In the genomic region with DNA sequence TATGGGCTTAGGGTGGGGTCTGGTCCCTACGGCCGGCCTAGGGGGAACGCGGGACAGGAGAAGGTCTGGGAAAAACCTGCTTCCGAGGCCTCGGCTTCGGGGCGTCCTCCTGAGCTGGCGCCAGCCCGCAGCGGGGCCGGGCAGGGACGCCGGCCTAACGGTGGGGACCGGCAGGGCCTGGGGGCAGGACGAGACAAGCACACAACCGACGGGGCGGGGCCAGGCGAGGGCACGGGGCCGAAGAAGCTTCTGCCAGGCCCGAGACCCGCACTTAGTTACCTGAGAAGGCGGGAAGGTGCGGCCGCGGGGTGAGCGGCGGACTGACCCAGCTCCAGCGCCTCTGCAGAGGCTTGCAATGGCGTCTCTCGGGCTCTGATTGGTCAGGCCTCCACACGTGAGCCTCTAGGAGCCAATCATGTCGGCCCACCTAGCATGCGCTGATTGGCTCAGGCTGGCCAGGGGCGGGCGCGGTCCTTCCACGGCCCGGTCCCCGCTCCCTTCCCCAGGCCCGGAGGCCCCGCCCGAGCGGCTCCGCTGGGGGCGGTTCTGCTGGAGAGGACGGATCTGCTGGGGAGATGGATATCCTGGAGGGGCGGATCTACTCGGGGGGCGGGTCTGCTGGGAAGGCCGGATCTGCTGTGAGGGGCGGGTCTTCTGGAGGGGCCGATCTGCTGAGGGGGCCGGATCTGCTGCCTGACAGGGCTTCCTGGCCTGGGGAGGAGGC, we compare ENCODE assay signal across 1 cellular context.
A peak's percentile ranks its signal among the peaks of the same experiment; 100 is the strongest.
TF ChIP-seq lines count a peak whose summit lies in the region.

No MANE protein-coding gene starts in this region.

TF ChIP-seq in HepG2, 621 proteins besides CTCF, POLR2A, EP300 and RAD21 (continued from another document and continues in another):
- TF ChIP-seq, protein P1, sequence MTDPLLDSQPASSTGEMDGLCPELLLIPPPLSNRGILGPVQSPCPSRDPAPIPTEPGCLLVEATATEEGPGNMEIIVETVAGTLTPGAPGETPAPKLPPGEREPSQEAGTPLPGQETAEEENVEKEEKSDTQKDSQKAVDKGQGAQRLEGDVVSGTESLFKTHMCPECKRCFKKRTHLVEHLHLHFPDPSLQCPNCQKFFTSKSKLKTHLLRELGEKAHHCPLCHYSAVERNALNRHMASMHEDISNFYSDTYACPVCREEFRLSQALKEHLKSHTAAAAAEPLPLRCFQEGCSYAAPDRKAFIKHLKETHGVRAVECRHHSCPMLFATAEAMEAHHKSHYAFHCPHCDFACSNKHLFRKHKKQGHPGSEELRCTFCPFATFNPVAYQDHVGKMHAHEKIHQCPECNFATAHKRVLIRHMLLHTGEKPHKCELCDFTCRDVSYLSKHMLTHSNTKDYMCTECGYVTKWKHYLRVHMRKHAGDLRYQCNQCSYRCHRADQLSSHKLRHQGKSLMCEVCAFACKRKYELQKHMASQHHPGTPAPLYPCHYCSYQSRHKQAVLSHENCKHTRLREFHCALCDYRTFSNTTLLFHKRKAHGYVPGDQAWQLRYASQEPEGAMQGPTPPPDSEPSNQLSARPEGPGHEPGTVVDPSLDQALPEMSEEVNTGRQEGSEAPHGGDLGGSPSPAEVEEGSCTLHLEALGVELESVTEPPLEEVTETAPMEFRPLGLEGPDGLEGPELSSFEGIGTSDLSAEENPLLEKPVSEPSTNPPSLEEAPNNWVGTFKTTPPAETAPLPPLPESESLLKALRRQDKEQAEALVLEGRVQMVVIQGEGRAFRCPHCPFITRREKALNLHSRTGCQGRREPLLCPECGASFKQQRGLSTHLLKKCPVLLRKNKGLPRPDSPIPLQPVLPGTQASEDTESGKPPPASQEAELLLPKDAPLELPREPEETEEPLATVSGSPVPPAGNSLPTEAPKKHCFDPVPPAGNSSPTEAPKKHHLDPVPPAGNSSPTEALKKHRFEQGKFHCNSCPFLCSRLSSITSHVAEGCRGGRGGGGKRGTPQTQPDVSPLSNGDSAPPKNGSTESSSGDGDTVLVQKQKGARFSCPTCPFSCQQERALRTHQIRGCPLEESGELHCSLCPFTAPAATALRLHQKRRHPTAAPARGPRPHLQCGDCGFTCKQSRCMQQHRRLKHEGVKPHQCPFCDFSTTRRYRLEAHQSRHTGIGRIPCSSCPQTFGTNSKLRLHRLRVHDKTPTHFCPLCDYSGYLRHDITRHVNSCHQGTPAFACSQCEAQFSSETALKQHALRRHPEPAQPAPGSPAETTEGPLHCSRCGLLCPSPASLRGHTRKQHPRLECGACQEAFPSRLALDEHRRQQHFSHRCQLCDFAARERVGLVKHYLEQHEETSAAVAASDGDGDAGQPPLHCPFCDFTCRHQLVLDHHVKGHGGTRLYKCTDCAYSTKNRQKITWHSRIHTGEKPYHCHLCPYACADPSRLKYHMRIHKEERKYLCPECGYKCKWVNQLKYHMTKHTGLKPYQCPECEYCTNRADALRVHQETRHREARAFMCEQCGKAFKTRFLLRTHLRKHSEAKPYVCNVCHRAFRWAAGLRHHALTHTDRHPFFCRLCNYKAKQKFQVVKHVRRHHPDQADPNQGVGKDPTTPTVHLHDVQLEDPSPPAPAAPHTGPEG (CRISPR knock-in tag; IDR thresholded peaks at IDR 0.05): no peak
- TF ChIP-seq KMT2A (CRISPR knock-in tag; IDR thresholded peaks at IDR 0.05): peak; percentile 50; the same call in 1 of the 2 replicates
- TF ChIP-seq, protein P2, sequence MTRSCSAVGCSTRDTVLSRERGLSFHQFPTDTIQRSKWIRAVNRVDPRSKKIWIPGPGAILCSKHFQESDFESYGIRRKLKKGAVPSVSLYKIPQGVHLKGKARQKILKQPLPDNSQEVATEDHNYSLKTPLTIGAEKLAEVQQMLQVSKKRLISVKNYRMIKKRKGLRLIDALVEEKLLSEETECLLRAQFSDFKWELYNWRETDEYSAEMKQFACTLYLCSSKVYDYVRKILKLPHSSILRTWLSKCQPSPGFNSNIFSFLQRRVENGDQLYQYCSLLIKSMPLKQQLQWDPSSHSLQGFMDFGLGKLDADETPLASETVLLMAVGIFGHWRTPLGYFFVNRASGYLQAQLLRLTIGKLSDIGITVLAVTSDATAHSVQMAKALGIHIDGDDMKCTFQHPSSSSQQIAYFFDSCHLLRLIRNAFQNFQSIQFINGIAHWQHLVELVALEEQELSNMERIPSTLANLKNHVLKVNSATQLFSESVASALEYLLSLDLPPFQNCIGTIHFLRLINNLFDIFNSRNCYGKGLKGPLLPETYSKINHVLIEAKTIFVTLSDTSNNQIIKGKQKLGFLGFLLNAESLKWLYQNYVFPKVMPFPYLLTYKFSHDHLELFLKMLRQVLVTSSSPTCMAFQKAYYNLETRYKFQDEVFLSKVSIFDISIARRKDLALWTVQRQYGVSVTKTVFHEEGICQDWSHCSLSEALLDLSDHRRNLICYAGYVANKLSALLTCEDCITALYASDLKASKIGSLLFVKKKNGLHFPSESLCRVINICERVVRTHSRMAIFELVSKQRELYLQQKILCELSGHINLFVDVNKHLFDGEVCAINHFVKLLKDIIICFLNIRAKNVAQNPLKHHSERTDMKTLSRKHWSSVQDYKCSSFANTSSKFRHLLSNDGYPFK (CRISPR knock-in tag; IDR thresholded peaks at IDR 0.05; ENCODE audit: borderline replicate concordance): no peak
- TF ChIP-seq, protein P3, sequence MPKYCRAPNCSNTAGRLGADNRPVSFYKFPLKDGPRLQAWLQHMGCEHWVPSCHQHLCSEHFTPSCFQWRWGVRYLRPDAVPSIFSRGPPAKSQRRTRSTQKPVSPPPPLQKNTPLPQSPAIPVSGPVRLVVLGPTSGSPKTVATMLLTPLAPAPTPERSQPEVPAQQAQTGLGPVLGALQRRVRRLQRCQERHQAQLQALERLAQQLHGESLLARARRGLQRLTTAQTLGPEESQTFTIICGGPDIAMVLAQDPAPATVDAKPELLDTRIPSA (CRISPR knock-in tag; IDR thresholded peaks at IDR 0.05; ENCODE audit: borderline replicate concordance): peak; percentile 58; the same call in 1 of the 2 replicates
- TF ChIP-seq CENPX (CRISPR knock-in tag; IDR thresholded peaks at IDR 0.05): no peak
- no peak for TF ChIP-seq ZNF780A (CRISPR knock-in tag; IDR thresholded peaks at IDR 0.05)
- TF ChIP-seq STAT5B (CRISPR knock-in tag; IDR thresholded peaks at IDR 0.05): no peak
- no peak for TF ChIP-seq RCOR2 (CRISPR knock-in tag; IDR thresholded peaks at IDR 0.05)
- peak; percentile 85 for TF ChIP-seq AGO2 (optimal IDR thresholded peaks at IDR 0.05; ENCODE audit: low read depth, low read length)
- no peak for TF ChIP-seq CHD4 (IDR thresholded peaks at IDR 0.05; ENCODE audit: borderline replicate concordance, low read length)
- no peak for TF ChIP-seq TBP (CRISPR knock-in tag; IDR thresholded peaks at IDR 0.05)
- no peak for TF ChIP-seq STAG1 (CRISPR knock-in tag; IDR thresholded peaks at IDR 0.05)
- TF ChIP-seq ZSCAN20 (CRISPR knock-in tag; IDR thresholded peaks at IDR 0.05; ENCODE audit: borderline replicate concordance): peak; percentile 55; the same call in 1 of the 2 replicates
- no peak for TF ChIP-seq ZNF556 (CRISPR knock-in tag; IDR thresholded peaks at IDR 0.05; ENCODE audit: borderline replicate concordance)
- TF ChIP-seq ZNF777 (CRISPR knock-in tag; IDR thresholded peaks at IDR 0.05): peak; percentile 16; the same call in 1 of the 2 replicates
- TF ChIP-seq ARID2 (CRISPR knock-in tag; IDR thresholded peaks at IDR 0.05; ENCODE audit: borderline replicate concordance): no peak
- TF ChIP-seq ZNF160 (CRISPR knock-in tag; IDR thresholded peaks at IDR 0.05): no peak
- peak; percentile 23; the same call in 1 of the 2 replicates for TF ChIP-seq ZNF703 (CRISPR knock-in tag; IDR thresholded peaks at IDR 0.05; ENCODE audit: borderline replicate concordance)
- TF ChIP-seq PHF21A (CRISPR knock-in tag; IDR thresholded peaks at IDR 0.05): peak; percentile 65
- TF ChIP-seq, protein P4, sequence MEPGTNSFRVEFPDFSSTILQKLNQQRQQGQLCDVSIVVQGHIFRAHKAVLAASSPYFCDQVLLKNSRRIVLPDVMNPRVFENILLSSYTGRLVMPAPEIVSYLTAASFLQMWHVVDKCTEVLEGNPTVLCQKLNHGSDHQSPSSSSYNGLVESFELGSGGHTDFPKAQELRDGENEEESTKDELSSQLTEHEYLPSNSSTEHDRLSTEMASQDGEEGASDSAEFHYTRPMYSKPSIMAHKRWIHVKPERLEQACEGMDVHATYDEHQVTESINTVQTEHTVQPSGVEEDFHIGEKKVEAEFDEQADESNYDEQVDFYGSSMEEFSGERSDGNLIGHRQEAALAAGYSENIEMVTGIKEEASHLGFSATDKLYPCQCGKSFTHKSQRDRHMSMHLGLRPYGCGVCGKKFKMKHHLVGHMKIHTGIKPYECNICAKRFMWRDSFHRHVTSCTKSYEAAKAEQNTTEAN (CRISPR knock-in tag; conservative IDR thresholded peaks at IDR 0.05): no peak
- no peak for TF ChIP-seq ATM (IDR thresholded peaks at IDR 0.05; ENCODE audit: borderline replicate concordance)
- TF ChIP-seq NR1H2 (CRISPR knock-in tag; IDR thresholded peaks at IDR 0.05; ENCODE audit: borderline replicate concordance, low read depth): 0 out of 2 replicates have a peak, but pooled peaks have one; percentile 76
- no peak for TF ChIP-seq GFI1 (CRISPR knock-in tag; IDR thresholded peaks at IDR 0.05; ENCODE audit: borderline replicate concordance)
- TF ChIP-seq ZNF10 (CRISPR knock-in tag; IDR thresholded peaks at IDR 0.05; ENCODE audit: borderline replicate concordance, low read depth): no peak
- peak; percentile 35 for TF ChIP-seq RBM39 (IDR thresholded peaks at IDR 0.05; ENCODE audit: low read depth, low read length, poor library complexity, severe bottlenecking)
- no peak for TF ChIP-seq CBX1 (IDR thresholded peaks at IDR 0.05; ENCODE audit: low read depth)
- no peak; the same call in 1 of the 2 replicates for TF ChIP-seq HOXD1 (CRISPR knock-in tag; IDR thresholded peaks at IDR 0.05)
- TF ChIP-seq SAFB2 (CRISPR knock-in tag; IDR thresholded peaks at IDR 0.05; ENCODE audit: borderline replicate concordance, low read depth): peak; percentile 91
- TF ChIP-seq, protein P5, sequence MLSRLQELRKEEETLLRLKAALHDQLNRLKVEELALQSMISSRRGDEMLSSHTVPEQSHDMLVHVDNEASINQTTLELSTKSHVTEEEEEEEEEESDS (CRISPR knock-in tag; IDR thresholded peaks at IDR 0.05; ENCODE audit: borderline replicate concordance): no peak
- no peak for TF ChIP-seq HNF4A (CRISPR knock-in tag; IDR thresholded peaks at IDR 0.05)
- TF ChIP-seq ZNF891 (CRISPR knock-in tag; IDR thresholded peaks at IDR 0.05): no peak; the same call in 1 of the 2 replicates
- TF ChIP-seq HMG20A (CRISPR knock-in tag; IDR thresholded peaks at IDR 0.05; ENCODE audit: borderline replicate concordance): no peak
- TF ChIP-seq, protein P6, sequence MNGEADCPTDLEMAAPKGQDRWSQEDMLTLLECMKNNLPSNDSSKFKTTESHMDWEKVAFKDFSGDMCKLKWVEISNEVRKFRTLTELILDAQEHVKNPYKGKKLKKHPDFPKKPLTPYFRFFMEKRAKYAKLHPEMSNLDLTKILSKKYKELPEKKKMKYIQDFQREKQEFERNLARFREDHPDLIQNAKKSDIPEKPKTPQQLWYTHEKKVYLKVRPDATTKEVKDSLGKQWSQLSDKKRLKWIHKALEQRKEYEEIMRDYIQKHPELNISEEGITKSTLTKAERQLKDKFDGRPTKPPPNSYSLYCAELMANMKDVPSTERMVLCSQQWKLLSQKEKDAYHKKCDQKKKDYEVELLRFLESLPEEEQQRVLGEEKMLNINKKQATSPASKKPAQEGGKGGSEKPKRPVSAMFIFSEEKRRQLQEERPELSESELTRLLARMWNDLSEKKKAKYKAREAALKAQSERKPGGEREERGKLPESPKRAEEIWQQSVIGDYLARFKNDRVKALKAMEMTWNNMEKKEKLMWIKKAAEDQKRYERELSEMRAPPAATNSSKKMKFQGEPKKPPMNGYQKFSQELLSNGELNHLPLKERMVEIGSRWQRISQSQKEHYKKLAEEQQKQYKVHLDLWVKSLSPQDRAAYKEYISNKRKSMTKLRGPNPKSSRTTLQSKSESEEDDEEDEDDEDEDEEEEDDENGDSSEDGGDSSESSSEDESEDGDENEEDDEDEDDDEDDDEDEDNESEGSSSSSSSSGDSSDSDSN (CRISPR knock-in tag; IDR thresholded peaks at IDR 0.05): peak; percentile 81
- TF ChIP-seq ZNF543 (CRISPR knock-in tag; IDR thresholded peaks at IDR 0.05): peak; percentile 86; the same call in 1 of the 2 replicates
- 0 out of 2 replicates have a peak, but pooled peaks have one; percentile 45 for TF ChIP-seq DNMT1 (CRISPR knock-in tag; IDR thresholded peaks at IDR 0.05)
- TF ChIP-seq, protein P7, sequence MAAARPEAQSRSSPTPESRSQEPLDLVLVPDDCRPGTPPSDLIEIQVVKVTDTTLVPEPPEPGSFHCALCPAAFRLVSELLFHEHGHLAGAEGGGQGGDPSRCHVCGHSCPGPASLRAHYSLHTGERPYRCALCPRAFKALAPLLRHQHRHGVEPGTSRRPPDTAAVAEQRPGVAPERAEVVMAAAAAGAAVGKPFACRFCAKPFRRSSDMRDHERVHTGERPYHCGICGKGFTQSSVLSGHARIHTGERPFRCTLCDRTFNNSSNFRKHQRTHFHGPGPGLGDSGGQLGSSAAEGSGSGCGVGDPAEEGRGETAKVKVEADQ (CRISPR knock-in tag; IDR thresholded peaks at IDR 0.05; ENCODE audit: borderline replicate concordance): no peak
- TF ChIP-seq TCF7L2 (IDR thresholded peaks at IDR 0.05; ENCODE audit: low read depth, low read length): no peak
- peak; percentile 19; the same call in 1 of the 2 replicates for TF ChIP-seq MTF2 (CRISPR knock-in tag; IDR thresholded peaks at IDR 0.05; ENCODE audit: borderline replicate concordance)
- TF ChIP-seq ZNF546 (CRISPR knock-in tag; conservative IDR thresholded peaks at IDR 0.05): no peak
- no peak for TF ChIP-seq RBM22 (optimal IDR thresholded peaks at IDR 0.05; ENCODE audit: low read length)
- TF ChIP-seq, protein P8, sequence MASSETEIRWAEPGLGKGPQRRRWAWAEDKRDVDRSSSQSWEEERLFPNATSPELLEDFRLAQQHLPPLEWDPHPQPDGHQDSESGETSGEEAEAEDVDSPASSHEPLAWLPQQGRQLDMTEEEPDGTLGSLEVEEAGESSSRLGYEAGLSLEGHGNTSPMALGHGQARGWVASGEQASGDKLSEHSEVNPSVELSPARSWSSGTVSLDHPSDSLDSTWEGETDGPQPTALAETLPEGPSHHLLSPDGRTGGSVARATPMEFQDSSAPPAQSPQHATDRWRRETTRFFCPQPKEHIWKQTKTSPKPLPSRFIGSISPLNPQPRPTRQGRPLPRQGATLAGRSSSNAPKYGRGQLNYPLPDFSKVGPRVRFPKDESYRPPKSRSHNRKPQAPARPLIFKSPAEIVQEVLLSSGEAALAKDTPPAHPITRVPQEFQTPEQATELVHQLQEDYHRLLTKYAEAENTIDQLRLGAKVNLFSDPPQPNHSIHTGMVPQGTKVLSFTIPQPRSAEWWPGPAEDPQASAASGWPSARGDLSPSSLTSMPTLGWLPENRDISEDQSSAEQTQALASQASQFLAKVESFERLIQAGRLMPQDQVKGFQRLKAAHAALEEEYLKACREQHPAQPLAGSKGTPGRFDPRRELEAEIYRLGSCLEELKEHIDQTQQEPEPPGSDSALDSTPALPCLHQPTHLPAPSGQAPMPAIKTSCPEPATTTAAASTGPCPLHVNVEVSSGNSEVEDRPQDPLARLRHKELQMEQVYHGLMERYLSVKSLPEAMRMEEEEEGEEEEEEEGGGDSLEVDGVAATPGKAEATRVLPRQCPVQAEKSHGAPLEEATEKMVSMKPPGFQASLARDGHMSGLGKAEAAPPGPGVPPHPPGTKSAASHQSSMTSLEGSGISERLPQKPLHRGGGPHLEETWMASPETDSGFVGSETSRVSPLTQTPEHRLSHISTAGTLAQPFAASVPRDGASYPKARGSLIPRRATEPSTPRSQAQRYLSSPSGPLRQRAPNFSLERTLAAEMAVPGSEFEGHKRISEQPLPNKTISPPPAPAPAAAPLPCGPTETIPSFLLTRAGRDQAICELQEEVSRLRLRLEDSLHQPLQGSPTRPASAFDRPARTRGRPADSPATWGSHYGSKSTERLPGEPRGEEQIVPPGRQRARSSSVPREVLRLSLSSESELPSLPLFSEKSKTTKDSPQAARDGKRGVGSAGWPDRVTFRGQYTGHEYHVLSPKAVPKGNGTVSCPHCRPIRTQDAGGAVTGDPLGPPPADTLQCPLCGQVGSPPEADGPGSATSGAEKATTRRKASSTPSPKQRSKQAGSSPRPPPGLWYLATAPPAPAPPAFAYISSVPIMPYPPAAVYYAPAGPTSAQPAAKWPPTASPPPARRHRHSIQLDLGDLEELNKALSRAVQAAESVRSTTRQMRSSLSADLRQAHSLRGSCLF (CRISPR knock-in tag; IDR thresholded peaks at IDR 0.05; ENCODE audit: borderline replicate concordance): no peak
